9 cellular contexts compared by ENCODE assay signal in the genomic region with DNA sequence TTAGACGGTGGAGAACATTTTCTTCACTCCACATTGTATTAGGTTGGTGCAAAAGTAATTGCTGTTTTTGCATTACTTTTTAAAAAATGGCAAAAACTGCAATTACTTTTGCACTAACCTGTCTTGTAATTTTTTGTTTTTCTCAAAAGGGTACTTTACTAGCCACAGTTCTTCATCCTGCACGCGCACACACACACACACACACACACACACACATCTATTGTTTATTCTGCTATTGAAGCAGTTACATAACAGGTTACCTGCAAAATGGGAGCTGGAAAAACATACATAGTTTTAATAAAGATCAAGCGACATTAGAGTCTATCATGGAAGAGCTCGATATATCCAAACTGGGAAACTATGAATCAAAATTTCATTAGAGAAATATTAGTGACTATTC.
A peak's percentile ranks its signal among the peaks of the same experiment; 100 is the strongest.
DNase-seq lines count a peak whose midpoint lies in the region; ATAC-seq and TF ChIP-seq lines count a peak whose summit lies in the region.
"Had no signal": no experiment of that assay in that cellular context is flagged by ENCODE, and none has a peak within 500 bp of the region (broad histone marks: within the 10 kb centered on the region; RNA-seq: fewer than 3 reads in every experiment).

No MANE protein-coding gene starts in this region.

- no peaks in the 10 kb centered on the region for H3K27me3 Mint-ChIP-seq in activated B cell treated with CpG ODN at 0.5 μM for 24 hours
- H3K27me3 Mint-ChIP-seq in memory B cell: peaks cover 2% of the 10 kb centered on the region

- no peaks in the 10 kb centered on the region for H3K9me3 Mint-ChIP-seq in activated B cell treated with CpG ODN at 0.5 μM for 24 hours
- H3K9me3 Mint-ChIP-seq in memory B cell: no peaks in the 10 kb centered on the region

- H3K36me3 ChIP-seq in left ventricle myocardium inferior: no peaks in the 10 kb centered on the region

- H3K9me3 ChIP-seq in left ventricle myocardium inferior (replicated peaks): no peaks in the 10 kb centered on the region

- peaks cover 13% of the 10 kb centered on the region for H3K4me1 ChIP-seq in left ventricle myocardium inferior

- DNase-seq in left ventricle myocardium inferior (no peak), left cardiac atrium (no peak), activated B cell treated with CpG ODN at 0.5 μM for 24 hours (no peak), memory B cell (ENCODE audit: low spot score in 2 of 2) (no peak), NCI-H128 (lab: John Stamatoyannopoulos, UW; ENCODE audit: unreplicated experiment) (no peak), glomerular visceral epithelial cell (ENCODE audit: extremely low spot score) (no peak), OCI-M2 (lab: John Stamatoyannopoulos, UW; ENCODE audit: unreplicated experiment) (no peak)
- DNase-seq: T-helper 9 cell had no signal

- peak overlapping the region; percentile 64 for H3K4me3 ChIP-seq in left ventricle myocardium inferior

- H3K36me3 Mint-ChIP-seq in activated B cell treated with CpG ODN at 0.5 μM for 24 hours (ENCODE audit: low read depth) (no peaks in the 10 kb centered on the region), memory B cell (no peaks in the 10 kb centered on the region)

- ATAC-seq in left cardiac atrium (no peak), activated B cell treated with CpG ODN at 0.5 μM for 24 hours (ENCODE audit: low read depth) (no peak), memory B cell (ENCODE audit: low read depth) (no peak), HG02884 (IDR thresholded peaks at IDR 0.05; ENCODE audit: unreplicated experiment) (no peak)

- TF ChIP-seq CTCF in left ventricle myocardium inferior (IDR thresholded peaks at IDR 0.05; ENCODE audit: borderline replicate concordance): no peak
- no peak for TF ChIP-seq CTCF in activated B cell treated with CpG ODN at 0.5 μM for 24 hours (IDR thresholded peaks at IDR 0.05)

- CTCF ChIA-PET in activated B cell treated with CpG ODN at 0.5 μM for 24 hours (lab: Charles Lee): no interaction called here

- no peak overlapping the region for H3K27ac ChIP-seq in left ventricle myocardium inferior (replicated peaks)

- intact Hi-C loops in left ventricle myocardium inferior (cut with micrococcal nuclease): no loop called here
- intact Hi-C loops in left cardiac atrium (cut with DNase I): no loop called here
- intact Hi-C loops in activated B cell treated with CpG ODN at 0.5 μM for 24 hours (cut with micrococcal nuclease): loop anchor here (10.0 kb wide), 1 partner anchor 1285 kb away; a partner anchor contains a TSS

- H3K27ac Mint-ChIP-seq in activated B cell treated with CpG ODN at 0.5 μM for 24 hours (no peak overlapping the region), memory B cell (peak overlapping the region; percentile 96)

- H3K4me1 Mint-ChIP-seq in activated B cell treated with CpG ODN at 0.5 μM for 24 hours (peaks cover 13% of the 10 kb centered on the region), memory B cell (peaks cover 11% of the 10 kb centered on the region)

- H3K27me3 ChIP-seq in left ventricle myocardium inferior (ENCODE audit: low read depth): no peaks in the 10 kb centered on the region

- H3K4me3 Mint-ChIP-seq in activated B cell treated with CpG ODN at 0.5 μM for 24 hours (peak overlapping the region; percentile 69), memory B cell (peak overlapping the region; percentile 88)

- POLR2A ChIA-PET in activated B cell treated with CpG ODN at 0.5 μM for 24 hours (lab: Charles Lee): interaction anchor here (0.7 to 1.0 kb wide), 2 partner anchors 435 to 650 kb away, joined by 3 read pairs; no protein-coding TSS in a partner anchor
